Comparison of ENCODE assay signal across 1 cellular context in genomic region chr12:132439333-132439904, GRCh38.
TF ChIP-seq lines count a peak whose summit lies in the region.

No MANE protein-coding gene starts in this region.

TF ChIP-seq in K562, 482 proteins besides CTCF, POLR2A, EP300 and RAD21 (continued from another document):
- no peak for TF ChIP-seq ZFP1 (CRISPR knock-in tag; IDR thresholded peaks at IDR 0.05)
- TF ChIP-seq PRDM10 (IDR thresholded peaks at IDR 0.05; ENCODE audit: partially characterized antibody), result no peak
- TF ChIP-seq SRSF7 (optimal IDR thresholded peaks at IDR 0.05; ENCODE audit: low read depth, low read length), result no peak
- TF ChIP-seq ZNF449 (CRISPR knock-in tag; IDR thresholded peaks at IDR 0.05), result no peak
- TF ChIP-seq TAF7 (tag; IDR thresholded peaks at IDR 0.05), result no peak
- TF ChIP-seq KLF16 (IDR thresholded peaks at IDR 0.05), result no peak
